Comparison of ENCODE assay signal across 8 cellular contexts in the genomic region with DNA sequence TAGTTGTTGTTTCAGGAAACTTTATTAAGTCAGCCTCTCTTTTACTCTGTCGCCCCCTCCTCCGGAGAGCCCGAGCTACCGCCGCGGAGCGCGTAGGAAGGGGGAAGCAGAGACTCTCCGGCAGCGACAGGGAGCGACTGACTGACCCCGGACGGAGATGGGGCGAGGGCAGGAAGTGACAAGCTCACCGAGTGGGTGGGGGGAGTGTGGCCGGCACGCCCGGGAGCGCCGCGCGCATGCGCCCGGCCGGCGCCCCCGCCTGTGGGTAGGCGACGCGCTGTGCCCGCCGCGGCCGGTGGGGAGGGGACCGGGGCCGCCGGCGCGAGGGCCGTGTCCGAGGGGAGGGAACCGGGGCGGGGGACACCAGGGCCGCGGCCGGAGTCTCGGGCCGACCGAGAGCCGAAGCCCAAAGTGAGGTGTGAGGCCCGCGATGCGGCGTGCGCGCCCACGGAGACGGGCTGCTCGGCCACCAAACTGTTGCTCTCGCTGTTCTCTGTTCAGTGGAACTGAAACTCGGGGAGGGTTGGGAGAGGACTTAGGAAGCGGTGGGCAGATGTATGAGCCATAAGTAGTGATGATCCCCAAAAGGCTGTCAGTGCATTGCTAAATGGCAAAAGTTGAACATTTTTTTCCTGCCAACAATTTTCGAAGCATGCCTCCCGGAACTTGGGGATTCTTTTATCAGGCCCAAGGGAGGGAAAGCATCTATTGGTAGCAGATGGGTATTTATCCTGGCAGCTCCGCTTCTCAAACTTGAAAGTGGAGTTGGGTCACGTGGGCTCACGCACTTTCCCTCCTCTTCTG. TPM values are rescaled to one million over a fixed set of nuclear protein-coding genes. Genes with fewer than 3 reads are reported as not detected.
DNase-seq lines count a peak whose midpoint lies in the region; ATAC-seq lines count a peak whose summit lies in the region.

A gene with protein sequence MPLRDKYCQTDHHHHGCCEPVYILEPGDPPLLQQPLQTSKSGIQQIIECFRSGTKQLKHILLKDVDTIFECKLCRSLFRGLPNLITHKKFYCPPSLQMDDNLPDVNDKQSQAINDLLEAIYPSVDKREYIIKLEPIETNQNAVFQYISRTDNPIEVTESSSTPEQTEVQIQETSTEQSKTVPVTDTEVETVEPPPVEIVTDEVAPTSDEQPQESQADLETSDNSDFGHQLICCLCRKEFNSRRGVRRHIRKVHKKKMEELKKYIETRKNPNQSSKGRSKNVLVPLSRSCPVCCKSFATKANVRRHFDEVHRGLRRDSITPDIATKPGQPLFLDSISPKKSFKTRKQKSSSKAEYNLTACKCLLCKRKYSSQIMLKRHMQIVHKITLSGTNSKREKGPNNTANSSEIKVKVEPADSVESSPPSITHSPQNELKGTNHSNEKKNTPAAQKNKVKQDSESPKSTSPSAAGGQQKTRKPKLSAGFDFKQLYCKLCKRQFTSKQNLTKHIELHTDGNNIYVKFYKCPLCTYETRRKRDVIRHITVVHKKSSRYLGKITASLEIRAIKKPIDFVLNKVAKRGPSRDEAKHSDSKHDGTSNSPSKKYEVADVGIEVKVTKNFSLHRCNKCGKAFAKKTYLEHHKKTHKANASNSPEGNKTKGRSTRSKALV (minus strand): TSS at position 143 of the 804 bp plus-strand sequence. CDS start 1,151 bp downstream, outside the sequence.

- H3K27me3 Mint-ChIP-seq in naive thymus-derived CD4-positive, alpha-beta T cell, result peaks cover 0 to 10% (median 0%) of the 10 kb centered on the region in 5 donors
- no peaks in the 10 kb centered on the region for H3K27me3 Mint-ChIP-seq in stimulated activated naive B cell treated with anti-CD40 and anti-IgM and Interleukin-4, amounts not matched to agents 10 μg/mL and 1 μg/mL and 100 μg/mL, for 72 hours

- peaks cover 0 to 1% (median 0%) of the 10 kb centered on the region in 11 donors for H3K9me3 Mint-ChIP-seq in naive thymus-derived CD4-positive, alpha-beta T cell
- peaks cover 4 to 5% of the 10 kb centered on the region in 2 donors for H3K9me3 Mint-ChIP-seq in stimulated activated naive B cell treated with anti-CD40 and anti-IgM and Interleukin-4, amounts not matched to agents 10 μg/mL and 1 μg/mL and 100 μg/mL, for 72 hours

- DNase-seq in DMS79 treated with DMSO at 0.1 percent for 48 hours (lab: John Stamatoyannopoulos, UW), result peak; percentile 77
- DNase-seq in Kasumi-1 (lab: John Stamatoyannopoulos, UW), result peak; percentile 87 to 88
- DNase-seq in RPMI8226, result peak; percentile 95
- peak; percentile 71 to 82 for DNase-seq in activated T-helper 1 cell treated with anti-CD3 and anti-CD28 coated beads, Interleukin-2, amount 50 U/mL, for 16 hours (ENCODE audit: low read depth in 1 of 2, low spot score in 1 of 2)
- peak; percentile 88 for DNase-seq in fibroblast of gingiva (ENCODE audit: low read depth)
- DNase-seq in naive thymus-derived CD4-positive, alpha-beta T cell, result peak in 8 of 9 donors; percentile 73 to 92 (median 84)
- peak; percentile 91 for DNase-seq in stimulated activated naive B cell treated with anti-CD40 and anti-IgM and Interleukin-4, amounts not matched to agents 10 μg/mL and 1 μg/mL and 100 μg/mL, for 72 hours

- POLR2A ChIA-PET in naive thymus-derived CD4-positive, alpha-beta T cell (lab: Charles Lee), result interaction anchor here (0.6 to 5.4 kb wide), 39 partner anchors 10 to 716 kb away, joined by 3 to 91 read pairs (median 4); a partner anchor contains a TSS

- H3K36me3 ChIP-seq in naive thymus-derived CD4-positive, alpha-beta T cell (ENCODE audit: control insufficient read depth in 2 of 3, insufficient read depth in 3 of 3, low read length in 3 of 3), result peaks cover 5 to 7% (median 6%) of the 10 kb centered on the region in 3 experiments

- peak within 1 kb of the TSS; percentile 91 for H3K27ac ChIP-seq in naive thymus-derived CD4-positive, alpha-beta T cell (ENCODE audit: low read depth, low read length)

- H3K4me1 Mint-ChIP-seq in naive thymus-derived CD4-positive, alpha-beta T cell, result peaks cover 41 to 62% (median 52%) of the 10 kb centered on the region in 7 donors
- peaks cover 28 to 49% of the 10 kb centered on the region in 2 donors for H3K4me1 Mint-ChIP-seq in stimulated activated naive B cell treated with anti-CD40 and anti-IgM and Interleukin-4, amounts not matched to agents 10 μg/mL and 1 μg/mL and 100 μg/mL, for 72 hours

- H3K4me3 ChIP-seq in naive thymus-derived CD4-positive, alpha-beta T cell (ENCODE audit: low read length), result peak within 1 kb of the TSS; percentile 96

- peak; percentile 78 for ATAC-seq in GM21786 (IDR thresholded peaks at IDR 0.05; ENCODE audit: unreplicated experiment)
- peak; percentile 90 for ATAC-seq in naive thymus-derived CD4-positive, alpha-beta T cell
- ATAC-seq in stimulated activated naive B cell treated with anti-CD40 and anti-IgM and Interleukin-4, amounts not matched to agents 10 μg/mL and 1 μg/mL and 100 μg/mL, for 72 hours (replicated peaks), result peak; percentile 90 to 91

- H3K27ac Mint-ChIP-seq in naive thymus-derived CD4-positive, alpha-beta T cell, result peak within 1 kb of the TSS; percentile 91 to 99 (median 97)
- H3K27ac Mint-ChIP-seq in stimulated activated naive B cell treated with anti-CD40 and anti-IgM and Interleukin-4, amounts not matched to agents 10 μg/mL and 1 μg/mL and 100 μg/mL, for 72 hours, result peak within 1 kb of the TSS; percentile 99

- peak within 1 kb of the TSS; percentile 94 to 100 (median 98) for H3K4me3 Mint-ChIP-seq in naive thymus-derived CD4-positive, alpha-beta T cell
- peak within 1 kb of the TSS; percentile 94 to 99 for H3K4me3 Mint-ChIP-seq in stimulated activated naive B cell treated with anti-CD40 and anti-IgM and Interleukin-4, amounts not matched to agents 10 μg/mL and 1 μg/mL and 100 μg/mL, for 72 hours

- no peaks in the 10 kb centered on the region for H3K27me3 ChIP-seq in naive thymus-derived CD4-positive, alpha-beta T cell (ENCODE audit: control insufficient read depth in 2 of 2, insufficient read depth in 2 of 2, low read length in 2 of 2)

- CTCF ChIA-PET in naive thymus-derived CD4-positive, alpha-beta T cell (lab: Charles Lee), result interaction anchor here (0.6 to 2.2 kb wide), 10 partner anchors 20 to 122 kb away, joined by 3 to 12 read pairs (median 4); no protein-coding TSS in a partner anchor

- H3K4me1 ChIP-seq in naive thymus-derived CD4-positive, alpha-beta T cell (ENCODE audit: control insufficient read depth in 2 of 2, insufficient read depth in 2 of 2, low read length in 2 of 2), result peaks cover 7 to 43% of the 10 kb centered on the region in 2 donors

- no peaks in the 10 kb centered on the region for H3K9me3 ChIP-seq in naive thymus-derived CD4-positive, alpha-beta T cell (ENCODE audit: control insufficient read depth in 2 of 3, low read length in 3 of 3)

- H3K36me3 Mint-ChIP-seq in naive thymus-derived CD4-positive, alpha-beta T cell, result peaks cover 4 to 34% (median 24%) of the 10 kb centered on the region in 5 donors
- H3K36me3 Mint-ChIP-seq in stimulated activated naive B cell treated with anti-CD40 and anti-IgM and Interleukin-4, amounts not matched to agents 10 μg/mL and 1 μg/mL and 100 μg/mL, for 72 hours, result peaks cover 15 to 35% of the 10 kb centered on the region in 2 donors

- intact Hi-C loops in naive thymus-derived CD4-positive, alpha-beta T cell (cut with micrococcal nuclease), result loop anchor here (1.0 to 10.0 kb wide), 12 partner anchors 12 to 952 kb away; a partner anchor contains a TSS

RNA-seq across cellular contexts. Expression of the gene that starts here (rescaled TPM):
- total RNA-seq in naive thymus-derived CD4-positive, alpha-beta T cell, result 10 to 100 TPM; 43.3 to 71.9 (median 61.4) TPM
- 10 to 100 TPM; 47.4 to 63.4 TPM for polyA plus RNA-seq in naive thymus-derived CD4-positive, alpha-beta T cell

Comparison
In these comparisons a context has a peak if more than half of its experiments do, and no peak if none do; other contexts are left out.
1. Peak in every context shown above with its lines: DNase-seq, ATAC-seq, H3K4me3 ChIP-seq and H3K27ac ChIP-seq.